ENCODE assay signal across 1 cellular context in genomic region chr19:15438124-15438496, GRCh38.
A peak's percentile ranks its signal among the peaks of the same experiment; 100 is the strongest.
TF ChIP-seq lines count a peak whose summit lies in the region.

No MANE protein-coding gene starts in this region.

TF ChIP-seq in HepG2, 621 proteins besides CTCF, POLR2A, EP300 and RAD21 (continued from another document and continues in another):
- TF ChIP-seq, protein P1, sequence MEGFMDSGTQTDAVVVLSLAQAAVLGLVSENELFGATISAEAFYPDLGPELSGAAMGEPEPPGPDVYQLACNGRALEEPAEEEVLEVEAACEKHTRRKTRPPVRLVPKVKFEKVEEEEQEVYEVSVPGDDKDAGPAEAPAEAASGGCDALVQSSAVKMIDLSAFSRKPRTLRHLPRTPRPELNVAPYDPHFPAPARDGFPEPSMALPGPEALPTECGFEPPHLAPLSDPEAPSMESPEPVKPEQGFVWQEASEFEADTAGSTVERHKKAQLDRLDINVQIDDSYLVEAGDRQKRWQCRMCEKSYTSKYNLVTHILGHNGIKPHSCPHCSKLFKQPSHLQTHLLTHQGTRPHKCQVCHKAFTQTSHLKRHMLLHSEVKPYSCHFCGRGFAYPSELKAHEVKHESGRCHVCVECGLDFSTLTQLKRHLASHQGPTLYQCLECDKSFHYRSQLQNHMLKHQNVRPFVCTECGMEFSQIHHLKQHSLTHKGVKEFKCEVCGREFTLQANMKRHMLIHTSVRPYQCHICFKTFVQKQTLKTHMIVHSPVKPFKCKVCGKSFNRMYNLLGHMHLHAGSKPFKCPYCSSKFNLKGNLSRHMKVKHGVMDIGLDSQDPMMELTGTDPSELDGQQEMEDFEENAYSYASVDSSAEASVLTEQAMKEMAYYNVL (CRISPR knock-in tag; IDR thresholded peaks at IDR 0.05; ENCODE audit: borderline replicate concordance) = peak; percentile 99
- 0 out of 2 replicates have a peak, but pooled peaks have one; percentile 10 for TF ChIP-seq SP5 (CRISPR knock-in tag; IDR thresholded peaks at IDR 0.05; ENCODE audit: borderline replicate concordance, low read depth)
- TF ChIP-seq ATF1 (CRISPR knock-in tag; IDR thresholded peaks at IDR 0.05) = no peak
- TF ChIP-seq JARID2 (CRISPR knock-in tag; IDR thresholded peaks at IDR 0.05; ENCODE audit: insufficient replicate concordance) = no peak
- no peak for TF ChIP-seq ZSCAN25 (CRISPR knock-in tag; IDR thresholded peaks at IDR 0.05)
- TF ChIP-seq ZNF598 (CRISPR knock-in tag; IDR thresholded peaks at IDR 0.05; ENCODE audit: borderline replicate concordance) = no peak
- no peak for TF ChIP-seq SRSF1 (optimal IDR thresholded peaks at IDR 0.05; ENCODE audit: low read depth, low read length)
- TF ChIP-seq SMAD3 (CRISPR knock-in tag; IDR thresholded peaks at IDR 0.05) = no peak
- no peak for TF ChIP-seq ZNF768 (CRISPR knock-in tag; IDR thresholded peaks at IDR 0.05)
- no peak for TF ChIP-seq MEIS1 (CRISPR knock-in tag; IDR thresholded peaks at IDR 0.05; ENCODE audit: borderline replicate concordance)
- peak; percentile 23; the same call in 1 of the 2 replicates for TF ChIP-seq TARDBP (CRISPR knock-in tag; IDR thresholded peaks at IDR 0.05)
- TF ChIP-seq RXRB (CRISPR knock-in tag; IDR thresholded peaks at IDR 0.05; ENCODE audit: borderline replicate concordance) = peak; percentile 41; the same call in 1 of the 2 replicates
- TF ChIP-seq RARA (CRISPR knock-in tag; IDR thresholded peaks at IDR 0.05) = 0 out of 2 replicates have a peak, but pooled peaks have one; percentile 21
- TF ChIP-seq ZC3H13 (CRISPR knock-in tag; IDR thresholded peaks at IDR 0.05) = no peak
- TF ChIP-seq ZNF160 (CRISPR knock-in tag; IDR thresholded peaks at IDR 0.05) = no peak
- TF ChIP-seq ZNF142 (CRISPR knock-in tag; IDR thresholded peaks at IDR 0.05) = no peak
- no peak for TF ChIP-seq FIP1L1 (IDR thresholded peaks at IDR 0.05; ENCODE audit: borderline replicate concordance, insufficient read depth, low read depth, low read length)
- TF ChIP-seq ATF2 (CRISPR knock-in tag; IDR thresholded peaks at IDR 0.05) = no peak
- no peak for TF ChIP-seq ZNF530 (CRISPR knock-in tag; IDR thresholded peaks at IDR 0.05; ENCODE audit: low read depth)
- TF ChIP-seq MTF2 (CRISPR knock-in tag; IDR thresholded peaks at IDR 0.05; ENCODE audit: borderline replicate concordance) = no peak
- TF ChIP-seq ZNF124 (CRISPR knock-in tag; IDR thresholded peaks at IDR 0.05) = no peak
- no peak for TF ChIP-seq ZBTB46 (CRISPR knock-in tag; IDR thresholded peaks at IDR 0.05; ENCODE audit: borderline replicate concordance)
- TF ChIP-seq NR1H2 (CRISPR knock-in tag; IDR thresholded peaks at IDR 0.05; ENCODE audit: borderline replicate concordance, low read depth) = no peak
- TF ChIP-seq ZNF672 (CRISPR knock-in tag; IDR thresholded peaks at IDR 0.05) = no peak
- TF ChIP-seq PHF20 (CRISPR knock-in tag; IDR thresholded peaks at IDR 0.05) = no peak
- TF ChIP-seq AGO1 (IDR thresholded peaks at IDR 0.05; ENCODE audit: low read depth, low read length, poor library complexity, severe bottlenecking) = no peak
- peak; percentile 16; the same call in 1 of the 2 replicates for TF ChIP-seq PATZ1 (CRISPR knock-in tag; IDR thresholded peaks at IDR 0.05)
- TF ChIP-seq FOXO4 (CRISPR knock-in tag; conservative IDR thresholded peaks at IDR 0.05) = no peak
- TF ChIP-seq ZEB1 (IDR thresholded peaks at IDR 0.05; ENCODE audit: insufficient replicate concordance, low read depth) = peak; percentile 32
- no peak for TF ChIP-seq GABPB1 (CRISPR knock-in tag; IDR thresholded peaks at IDR 0.05)
- TF ChIP-seq NFE2L1 (CRISPR knock-in tag; IDR thresholded peaks at IDR 0.05; ENCODE audit: borderline replicate concordance) = no peak
- TF ChIP-seq KLF13 (CRISPR knock-in tag; IDR thresholded peaks at IDR 0.05) = no peak
- no peak for TF ChIP-seq JUND (CRISPR knock-in tag; IDR thresholded peaks at IDR 0.05)
- no peak for TF ChIP-seq PBX3 (CRISPR knock-in tag; IDR thresholded peaks at IDR 0.05; ENCODE audit: borderline replicate concordance)
- no peak for TF ChIP-seq ZNF180 (CRISPR knock-in tag; IDR thresholded peaks at IDR 0.05; ENCODE audit: borderline replicate concordance, low read depth)
- no peak for TF ChIP-seq PCBP1 (IDR thresholded peaks at IDR 0.05; ENCODE audit: borderline replicate concordance, low read depth, low read length)
- TF ChIP-seq, protein P2, sequence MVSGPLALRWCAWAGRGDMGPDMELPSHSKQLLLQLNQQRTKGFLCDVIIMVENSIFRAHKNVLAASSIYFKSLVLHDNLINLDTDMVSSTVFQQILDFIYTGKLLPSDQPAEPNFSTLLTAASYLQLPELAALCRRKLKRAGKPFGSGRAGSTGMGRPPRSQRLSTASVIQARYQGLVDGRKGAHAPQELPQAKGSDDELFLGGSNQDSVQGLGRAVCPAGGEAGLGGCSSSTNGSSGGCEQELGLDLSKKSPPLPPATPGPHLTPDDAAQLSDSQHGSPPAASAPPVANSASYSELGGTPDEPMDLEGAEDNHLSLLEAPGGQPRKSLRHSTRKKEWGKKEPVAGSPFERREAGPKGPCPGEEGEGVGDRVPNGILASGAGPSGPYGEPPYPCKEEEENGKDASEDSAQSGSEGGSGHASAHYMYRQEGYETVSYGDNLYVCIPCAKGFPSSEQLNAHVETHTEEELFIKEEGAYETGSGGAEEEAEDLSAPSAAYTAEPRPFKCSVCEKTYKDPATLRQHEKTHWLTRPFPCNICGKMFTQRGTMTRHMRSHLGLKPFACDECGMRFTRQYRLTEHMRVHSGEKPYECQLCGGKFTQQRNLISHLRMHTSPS (CRISPR knock-in tag; IDR thresholded peaks at IDR 0.05; ENCODE audit: low read depth) = no peak
- no peak for TF ChIP-seq NCOA1 (CRISPR knock-in tag; IDR thresholded peaks at IDR 0.05)
- TF ChIP-seq NR3C1 (CRISPR knock-in tag; IDR thresholded peaks at IDR 0.05) = no peak
- TF ChIP-seq ARNT (IDR thresholded peaks at IDR 0.05) = no peak
- TF ChIP-seq ZNF136 (CRISPR knock-in tag; IDR thresholded peaks at IDR 0.05; ENCODE audit: low read depth) = no peak
- no peak for TF ChIP-seq ZNF782 (CRISPR knock-in tag; IDR thresholded peaks at IDR 0.05; ENCODE audit: borderline replicate concordance)
- no peak for TF ChIP-seq GLI4 (CRISPR knock-in tag; IDR thresholded peaks at IDR 0.05; ENCODE audit: borderline replicate concordance)
- no peak for TF ChIP-seq ELF4 (CRISPR knock-in tag; IDR thresholded peaks at IDR 0.05; ENCODE audit: borderline replicate concordance)
- TF ChIP-seq, protein P3, sequence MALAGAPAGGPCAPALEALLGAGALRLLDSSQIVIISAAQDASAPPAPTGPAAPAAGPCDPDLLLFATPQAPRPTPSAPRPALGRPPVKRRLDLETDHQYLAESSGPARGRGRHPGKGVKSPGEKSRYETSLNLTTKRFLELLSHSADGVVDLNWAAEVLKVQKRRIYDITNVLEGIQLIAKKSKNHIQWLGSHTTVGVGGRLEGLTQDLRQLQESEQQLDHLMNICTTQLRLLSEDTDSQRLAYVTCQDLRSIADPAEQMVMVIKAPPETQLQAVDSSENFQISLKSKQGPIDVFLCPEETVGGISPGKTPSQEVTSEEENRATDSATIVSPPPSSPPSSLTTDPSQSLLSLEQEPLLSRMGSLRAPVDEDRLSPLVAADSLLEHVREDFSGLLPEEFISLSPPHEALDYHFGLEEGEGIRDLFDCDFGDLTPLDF (CRISPR knock-in tag; IDR thresholded peaks at IDR 0.05) = no peak
- TF ChIP-seq SAP130 (CRISPR knock-in tag; IDR thresholded peaks at IDR 0.05; ENCODE audit: low read depth) = peak; percentile 55
- no peak for TF ChIP-seq WIZ (CRISPR knock-in tag; IDR thresholded peaks at IDR 0.05)
- peak; percentile 26; the same call in 1 of the 2 replicates for TF ChIP-seq SOX5 (CRISPR knock-in tag; IDR thresholded peaks at IDR 0.05; ENCODE audit: borderline replicate concordance)
- no peak; the same call in 1 of the 2 replicates for TF ChIP-seq HDAC1 (CRISPR knock-in tag; IDR thresholded peaks at IDR 0.05)
- no peak for TF ChIP-seq ZNF670 (CRISPR knock-in tag; IDR thresholded peaks at IDR 0.05; ENCODE audit: borderline replicate concordance)
